ENCODE assay signal across 13 cellular contexts in genomic region chr16:27529962-27530361, GRCh38.
DNase-seq lines count a peak whose midpoint lies in the region; ATAC-seq and TF ChIP-seq lines count a peak whose summit lies in the region.
"Had no signal": no experiment of that assay in that cellular context is flagged by ENCODE, and none has a peak within 500 bp of the region (broad histone marks: within the 10 kb centered on the region; RNA-seq: fewer than 3 reads in every experiment).

No MANE protein-coding gene starts in this region.

- in situ Hi-C loops in astrocyte of the cerebellum (cut with HindIII; ENCODE audit: low sequenced_read_pairs) = no loop called here

- H3K4me3 ChIP-seq in AG10803 (ENCODE audit: low read length) (no peak overlapping the region), astrocyte of the cerebellum (ENCODE audit: low read depth, low read length) (no peak overlapping the region)
- H3K4me3 ChIP-seq: GM12878, MG63, vagina had no signal

- TF ChIP-seq CTCF in AG10803 (conservative IDR thresholded peaks at IDR 0.05; ENCODE audit: low read length) (no peak), astrocyte of the cerebellum (IDR thresholded peaks at IDR 0.05; ENCODE audit: low read depth, low read length, missing control alignments) (no peak)

- peak; percentile 68 for DNase-seq in AG10803 (ENCODE audit: low read depth)
- DNase-seq in HS-5 (ENCODE audit: low read depth) = peak; percentile 29
- DNase-seq in astrocyte of the cerebellum (ENCODE audit: low read depth) = peak; percentile 83
- peak; percentile 28 for DNase-seq in kidney glomerular epithelial cell (lab: John Stamatoyannopoulos, UW)
- no peak for DNase-seq in CD1c-positive myeloid dendritic cell (ENCODE audit: extremely low spot score)
- no peak for DNase-seq in inferior parietal cortex (ENCODE audit: extremely low spot score)
- no peak for DNase-seq in putamen (ENCODE audit: low spot score)
- DNase-seq: activated naive CD4-positive, alpha-beta T cell treated with Interleukin-2 at 50 U/mL for 16 hours; effector CD4-positive, alpha-beta T cell; MG63 had no signal

- ATAC-seq in GM21528 (IDR thresholded peaks at IDR 0.05; ENCODE audit: low FRiP score, unreplicated experiment) = no peak
- ATAC-seq: GM12878 had no signal

Comparison
In these comparisons a context has a peak if more than half of its experiments do, and no peak if none do; other contexts are left out.
1. DNase-seq: peak in AG10803 (single experiment), HS-5 (single experiment), astrocyte of the cerebellum (single experiment) and kidney glomerular epithelial cell (single experiment); none in CD1c-positive myeloid dendritic cell (single experiment), inferior parietal cortex (single experiment) and putamen (single experiment).